ENCODE assay signal across 16 cellular contexts in the genomic region with DNA sequence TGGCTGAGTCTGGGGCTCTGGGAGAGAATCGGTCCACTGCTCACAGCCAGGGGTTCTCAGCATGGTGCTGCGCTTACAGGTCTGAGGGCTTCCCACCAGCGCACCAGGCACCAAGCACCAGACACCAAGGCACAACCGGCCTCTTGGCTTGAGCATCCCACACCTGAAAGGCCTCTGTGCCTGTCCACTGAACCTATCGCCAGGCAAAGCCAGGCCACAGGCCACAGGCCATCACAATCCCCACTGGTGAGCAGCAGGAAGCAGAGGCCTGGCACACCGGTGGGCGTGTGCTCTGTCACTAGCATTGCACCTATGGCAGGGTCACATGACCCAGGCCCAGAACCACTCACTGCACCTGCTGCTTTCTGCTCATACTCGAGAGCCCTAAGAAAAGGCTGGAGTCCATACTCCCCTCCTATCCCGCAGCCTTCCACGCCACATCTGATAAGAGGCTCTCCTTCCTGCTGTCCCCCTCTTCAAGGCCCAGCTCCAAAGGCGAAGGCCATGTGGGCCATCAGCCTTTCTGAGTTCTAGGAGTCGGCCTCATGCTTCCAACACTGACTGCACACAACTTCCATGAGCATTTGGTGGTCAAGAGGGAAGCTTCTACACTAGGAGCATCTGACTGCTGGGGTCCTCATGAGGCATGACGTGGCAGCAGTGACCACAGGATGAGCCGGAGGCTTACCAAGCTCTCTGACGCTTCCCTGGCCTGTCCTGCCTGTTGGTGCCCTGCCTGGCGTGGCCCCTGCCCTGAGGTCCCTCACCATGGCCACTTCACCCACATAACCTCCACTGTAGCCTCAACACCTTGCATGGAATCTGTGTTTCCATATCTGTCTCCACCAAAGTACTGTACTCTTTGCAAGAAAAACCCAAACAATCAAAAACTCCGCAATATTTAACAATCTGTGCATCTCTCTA.
A peak's percentile ranks its signal among the peaks of the same experiment; 100 is the strongest.
DNase-seq lines count a peak whose midpoint lies in the region; ATAC-seq and TF ChIP-seq lines count a peak whose summit lies in the region.
"Had no signal": no experiment of that assay in that cellular context is flagged by ENCODE, and none has a peak within 500 bp of the region (broad histone marks: within the 10 kb centered on the region; RNA-seq: fewer than 3 reads in every experiment).

No MANE protein-coding gene starts in this region.

- dilution Hi-C loops in IMR-90 (cut with HindIII; ENCODE audit: low sequenced_read_pairs, unreplicated experiment), result no loop called here

- peaks cover 4% of the 10 kb centered on the region; the same call in 1 of the 2 replicates for H3K4me1 ChIP-seq in IMR-90 (ENCODE audit: control insufficient read depth, insufficient read depth, low read length)
- H3K4me1 ChIP-seq in mesenchymal stem cell (ENCODE audit: control insufficient read depth, insufficient read depth, low read depth, low read length), result peaks cover 15% of the 10 kb centered on the region
- H3K4me1 ChIP-seq: Peyer's patch had no signal

- H3K9me3 ChIP-seq in IMR-90 (ENCODE audit: control insufficient read depth, insufficient read depth, low read length), result 0 out of 2 replicates have a peak, but pooled peaks cover 2% of the 10 kb centered on the region
- H3K9me3 ChIP-seq in mesenchymal stem cell (ENCODE audit: control insufficient read depth, low read length), result peaks cover 4% of the 10 kb centered on the region
- H3K9me3 ChIP-seq: Peyer's patch had no signal

- H3K27me3 ChIP-seq in IMR-90 (ENCODE audit: control insufficient read depth, insufficient read depth, low read length) (no peaks in the 10 kb centered on the region), mesenchymal stem cell (ENCODE audit: control insufficient read depth in 1 of 2, insufficient read depth in 1 of 2, low read length in 2 of 2) (peaks cover 0 to 4% of the 10 kb centered on the region in 2 experiments)
- H3K27me3 ChIP-seq: Peyer's patch had no signal

- TF ChIP-seq RAD21 in IMR-90 (IDR thresholded peaks at IDR 0.05; ENCODE audit: low read length), result no peak

- no peak overlapping the region for H3K56ac ChIP-seq in IMR-90 (ENCODE audit: extremely low read depth, insufficient read depth, low read length)

- no peak overlapping the region for H4K5ac ChIP-seq in IMR-90 (ENCODE audit: low read depth, low read length)

- TF ChIP-seq CTCF in IMR-90 (conservative IDR thresholded peaks at IDR 0.05; ENCODE audit: low read depth, low read length) (no peak), chondrocyte (IDR thresholded peaks at IDR 0.05) (no peak)

- CTCF ChIA-PET in IMR-90 (lab: Yijun Ruan, JAX), result no interaction called here

- H3K27me3 Mint-ChIP-seq in chondrocyte (ENCODE audit: low read depth), result no peaks in the 10 kb centered on the region
- H3K27me3 Mint-ChIP-seq in activated T-helper 1 cell treated with anti-CD3 and anti-CD28 coated beads, Interleukin-12 subunit alpha, Interleukin-12 subunit beta, Interleukin-2, Interleukin-4 antibody, amounts not matched to agents 30 ng/mL and 10 ng/mL and 1 ng/mL, durations not matched to agents 14 hours and 24 hours and 36 hours (ENCODE audit: insufficient read depth), result no peaks in the 10 kb centered on the region

- H2BK120ac ChIP-seq in IMR-90 (ENCODE audit: low read depth, low read length), result no peak overlapping the region
- no peak overlapping the region for H2BK120ac ChIP-seq in mesenchymal stem cell (ENCODE audit: low read depth, low read length)

- BruUV-seq in IMR-90 (replicated peaks; lab: Mats Ljungman, UMichigan), result no TSS peak

- no peak overlapping the region for H3K4me2 ChIP-seq in IMR-90 (ENCODE audit: low read depth, low read length)
- H3K4me2 ChIP-seq in mesenchymal stem cell (ENCODE audit: low read length, poor library complexity, severe bottlenecking), result no peak overlapping the region

- H3K9me1 ChIP-seq in IMR-90 (ENCODE audit: insufficient read depth, low read length), result peaks cover 26% of the 10 kb centered on the region

- H2BK15ac ChIP-seq in IMR-90 (ENCODE audit: low read depth, low read length) (no peak overlapping the region), mesenchymal stem cell (ENCODE audit: low read depth, poor library complexity, severe bottlenecking) (no peak overlapping the region)

- H3K4me1 Mint-ChIP-seq in chondrocyte (ENCODE audit: low read depth), result peaks cover 38% of the 10 kb centered on the region
- H3K4me1 Mint-ChIP-seq in activated T-helper 1 cell treated with anti-CD3 and anti-CD28 coated beads, Interleukin-12 subunit alpha, Interleukin-12 subunit beta, Interleukin-2, Interleukin-4 antibody, amounts not matched to agents 30 ng/mL and 10 ng/mL and 1 ng/mL, durations not matched to agents 14 hours and 24 hours and 36 hours (ENCODE audit: low read depth), result no peaks in the 10 kb centered on the region

- no peak overlapping the region for H3K14ac ChIP-seq in IMR-90 (replicated peaks; ENCODE audit: low read depth, low read length)
- H3K14ac ChIP-seq in mesenchymal stem cell (ENCODE audit: low read length in 2 of 2), result no peak overlapping the region

- no peak overlapping the region for H4K91ac ChIP-seq in IMR-90 (ENCODE audit: insufficient read depth, low read depth, low read length)
- H4K91ac ChIP-seq in mesenchymal stem cell (ENCODE audit: low read length), result peak overlapping the region; percentile 65

- H3K36me3 Mint-ChIP-seq in chondrocyte (ENCODE audit: low read depth), result peaks cover 67% of the 10 kb centered on the region
- no peaks in the 10 kb centered on the region for H3K36me3 Mint-ChIP-seq in activated T-helper 1 cell treated with anti-CD3 and anti-CD28 coated beads, Interleukin-12 subunit alpha, Interleukin-12 subunit beta, Interleukin-2, Interleukin-4 antibody, amounts not matched to agents 30 ng/mL and 10 ng/mL and 1 ng/mL, durations not matched to agents 14 hours and 24 hours and 36 hours (ENCODE audit: low read depth)

- peaks cover 54% of the 10 kb centered on the region for H3K36me3 ChIP-seq in IMR-90 (ENCODE audit: control insufficient read depth, insufficient read depth, low read length)
- peaks cover 0 to 62% of the 10 kb centered on the region in 2 experiments for H3K36me3 ChIP-seq in mesenchymal stem cell (ENCODE audit: control insufficient read depth in 1 of 2, insufficient read depth in 2 of 2, low read depth in 1 of 2, low read length in 2 of 2)

- no peak overlapping the region for H3K27ac ChIP-seq in IMR-90 (ENCODE audit: insufficient read depth, low read length)
- H3K27ac ChIP-seq in mesenchymal stem cell (ENCODE audit: low read length, poor library complexity, severe bottlenecking), result no peak overlapping the region
- H3K27ac ChIP-seq: C4-2B, Peyer's patch had no signal

- in situ Hi-C loops in IMR-90 (cut with MboI; ENCODE audit: low sequenced_read_pairs), result no loop called here

- no peak overlapping the region for H3K4me3 Mint-ChIP-seq in chondrocyte (ENCODE audit: unreplicated experiment)
- no peak overlapping the region for H3K4me3 Mint-ChIP-seq in activated T-helper 1 cell treated with anti-CD3 and anti-CD28 coated beads, Interleukin-12 subunit alpha, Interleukin-12 subunit beta, Interleukin-2, Interleukin-4 antibody, amounts not matched to agents 30 ng/mL and 10 ng/mL and 1 ng/mL, durations not matched to agents 14 hours and 24 hours and 36 hours

- peak overlapping the region; percentile 69 for H3K27ac Mint-ChIP-seq in chondrocyte (ENCODE audit: unreplicated experiment)
- no peak overlapping the region for H3K27ac Mint-ChIP-seq in activated T-helper 1 cell treated with anti-CD3 and anti-CD28 coated beads, Interleukin-12 subunit alpha, Interleukin-12 subunit beta, Interleukin-2, Interleukin-4 antibody, amounts not matched to agents 30 ng/mL and 10 ng/mL and 1 ng/mL, durations not matched to agents 14 hours and 24 hours and 36 hours

- H3K4ac ChIP-seq in IMR-90 (ENCODE audit: low read depth, low read length) (no peak overlapping the region), mesenchymal stem cell (ENCODE audit: low read depth in 1 of 2, low read length in 2 of 2) (no peak overlapping the region)

- H3K79me1 ChIP-seq in IMR-90 (ENCODE audit: low read depth in 1 of 2, low read length in 2 of 2) (peaks cover 13 to 48% of the 10 kb centered on the region in 2 experiments; a peak in 3 of 4 replicates), mesenchymal stem cell (replicated peaks; ENCODE audit: low read length, poor library complexity, severe bottlenecking) (peaks cover 26% of the 10 kb centered on the region)

- POLR2A ChIA-PET in IMR-90 (lab: Charles Lee; ENCODE audit: unreplicated experiment), result no interaction called here

- no peak overlapping the region for H2AK9ac ChIP-seq in IMR-90 (replicated peaks; ENCODE audit: low read depth, low read length, poor library complexity)

- H2AFZ ChIP-seq in IMR-90 (replicated peaks; ENCODE audit: low read length, poor library complexity), result peak overlapping the region; percentile 24
- H2AFZ ChIP-seq in mesenchymal stem cell (ENCODE audit: low read depth, low read length), result no peak overlapping the region

- H2AK5ac ChIP-seq in IMR-90 (ENCODE audit: low read depth, low read length) (no peak overlapping the region), mesenchymal stem cell (ENCODE audit: low read length, severe bottlenecking) (no peak overlapping the region)

- no peak for ATAC-seq in IMR-90 (ENCODE audit: low read depth)
- no peak for ATAC-seq in sciatic nerve
- ATAC-seq: Right ventricle myocardium inferior had no signal

- no peak overlapping the region for H2BK12ac ChIP-seq in mesenchymal stem cell (ENCODE audit: low read length in 2 of 2)

- DNase-seq in IMR-90 (no peak), chondrocyte (ENCODE audit: low spot score) (no peak), mesenchymal stem cell (no peak), sciatic nerve (ENCODE audit: low spot score) (peak; percentile 48), NCI-H510A treated with DMSO at 0.1 percent for 48 hours (lab: John Stamatoyannopoulos, UW) (no peak)
- DNase-seq in effector CD4-positive, alpha-beta T cell, result no peak
- DNase-seq in activated T-helper 1 cell treated with anti-CD3 and anti-CD28 coated beads, Interleukin-12 subunit alpha, Interleukin-12 subunit beta, Interleukin-2, Interleukin-4 antibody, amounts not matched to agents 30 ng/mL and 10 ng/mL and 1 ng/mL, durations not matched to agents 14 hours and 24 hours and 36 hours (ENCODE audit: low spot score), result no peak
- DNase-seq: DMS 273 treated with DMSO at 0.1 percent for 48 hours, HCEC 1CT, KBM-7, NCI-H1436, NCI-H2029 treated with DMSO at 0.1 percent for 48 hours, NCI-H524 treated with DMSO at 0.1 percent for 48 hours, Peyer's patch had no signal

- no peak overlapping the region for H4K8ac ChIP-seq in IMR-90 (ENCODE audit: low read depth in 2 of 2, low read length in 2 of 2)
- peak overlapping the region; percentile 69 for H4K8ac ChIP-seq in mesenchymal stem cell (ENCODE audit: low read length)

- H3K18ac ChIP-seq in IMR-90 (ENCODE audit: low read depth, low read length) (no peak overlapping the region), mesenchymal stem cell (ENCODE audit: low read depth in 1 of 2, low read length in 2 of 2) (no peak overlapping the region)

- H3K23ac ChIP-seq in IMR-90 (ENCODE audit: low read depth, low read length), result no peak overlapping the region
- no peak overlapping the region for H3K23ac ChIP-seq in mesenchymal stem cell (ENCODE audit: low read length in 2 of 2)

- H3K4me3 ChIP-seq in IMR-90 (ENCODE audit: insufficient read depth, low read depth, low read length) (no peak overlapping the region), mesenchymal stem cell (ENCODE audit: insufficient read depth in 1 of 2, low read depth in 1 of 2, low read length in 2 of 2) (no peak overlapping the region)
- H3K4me3 ChIP-seq: Peyer's patch had no signal

- H2BK20ac ChIP-seq in IMR-90 (ENCODE audit: low read depth, low read length), result no peak overlapping the region

- no peak for TF ChIP-seq POLR2A in IMR-90 (IDR thresholded peaks at IDR 0.05; ENCODE audit: low read depth, low read length)

- H3K9me3 Mint-ChIP-seq in chondrocyte (ENCODE audit: low read depth), result no peaks in the 10 kb centered on the region
- H3K9me3 Mint-ChIP-seq in activated T-helper 1 cell treated with anti-CD3 and anti-CD28 coated beads, Interleukin-12 subunit alpha, Interleukin-12 subunit beta, Interleukin-2, Interleukin-4 antibody, amounts not matched to agents 30 ng/mL and 10 ng/mL and 1 ng/mL, durations not matched to agents 14 hours and 24 hours and 36 hours, result no peaks in the 10 kb centered on the region

- WGBS in IMR-90 (ENCODE audit: extremely low coverage in 2 of 2, insufficient read length in 1 of 2), 2 experiments, result 92% methylated on average over 7 of the region's 17 CpGs; no CpG with 5 or more reads in 1 of the 2 experiments
- WGBS in mesenchymal stem cell, result 92% methylated on average over 17 of the region's 17 CpGs

- H3K9ac ChIP-seq in IMR-90 (ENCODE audit: low read depth, low read length) (no peak overlapping the region), mesenchymal stem cell (ENCODE audit: low read length) (no peak overlapping the region)

- intact Hi-C loops in IMR-90 (cut with micrococcal nuclease) (no loop called here), sciatic nerve (cut with DNase I) (no loop called here)
- intact Hi-C loops in activated T-helper 1 cell treated with anti-CD3 and anti-CD28 coated beads, Interleukin-12 subunit alpha, Interleukin-12 subunit beta, Interleukin-2, Interleukin-4 antibody, amounts not matched to agents 30 ng/mL and 10 ng/mL and 1 ng/mL, durations not matched to agents 14 hours and 24 hours and 36 hours (cut with micrococcal nuclease), result no loop called here

- H4K20me1 ChIP-seq in IMR-90 (ENCODE audit: insufficient read depth, low read length), result peaks cover 22% of the 10 kb centered on the region

- H2BK5ac ChIP-seq in IMR-90 (ENCODE audit: low read depth, low read length, poor library complexity, severe bottlenecking), result no peak overlapping the region
- H2BK5ac ChIP-seq in mesenchymal stem cell (ENCODE audit: low read depth, low read length, poor library complexity, severe bottlenecking), result no peak overlapping the region
